Comparison of ENCODE assay signal across 12 cellular contexts in the genomic region with DNA sequence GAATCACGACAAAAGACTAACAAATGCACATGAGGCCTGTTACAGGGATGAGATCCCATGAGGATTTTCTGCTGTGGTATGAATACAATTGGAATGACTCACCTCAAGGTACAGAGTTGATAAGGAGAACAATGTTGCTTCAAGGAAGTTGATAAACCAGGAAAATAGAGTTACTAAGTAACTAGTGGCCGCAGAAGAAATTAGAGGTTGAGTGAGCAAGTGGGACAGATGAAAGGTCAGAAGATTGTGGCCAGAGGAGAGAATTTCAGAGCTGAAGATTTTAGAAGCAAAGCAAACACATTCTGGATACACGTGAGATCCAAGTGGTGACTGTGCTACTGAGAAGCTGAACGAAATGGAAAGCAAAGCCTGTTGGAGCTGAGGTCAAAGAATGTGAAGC.
DNase-seq lines count a peak whose midpoint lies in the region; ATAC-seq and TF ChIP-seq lines count a peak whose summit lies in the region.
"Had no signal": no experiment of that assay in that cellular context is flagged by ENCODE, and none has a peak within 500 bp of the region (broad histone marks: within the 10 kb centered on the region; RNA-seq: fewer than 3 reads in every experiment).

No MANE protein-coding gene starts in this region.

- H3K27me3 Mint-ChIP-seq in natural killer cell treated with Interleukin-12 subunit alpha and Interleukin-12 subunit beta and Interleukin-15 and Interleukin-18, amount 100 ng/mL, for 72 hours, result no peaks in the 10 kb centered on the region

- no peaks in the 10 kb centered on the region for H3K9me3 ChIP-seq in heart left ventricle
- no peaks in the 10 kb centered on the region for H3K9me3 ChIP-seq in left ventricle myocardium inferior (replicated peaks)
- no peaks in the 10 kb centered on the region for H3K9me3 ChIP-seq in left lung
- no peaks in the 10 kb centered on the region for H3K9me3 ChIP-seq in upper lobe of left lung
- no peaks in the 10 kb centered on the region for H3K9me3 ChIP-seq in WERI-Rb-1 (ENCODE audit: severe bottlenecking)
- H3K9me3 ChIP-seq: tibial nerve had no signal

- H3K36me3 Mint-ChIP-seq in natural killer cell treated with Interleukin-12 subunit alpha and Interleukin-12 subunit beta and Interleukin-15 and Interleukin-18, amount 100 ng/mL, for 72 hours, result no peaks in the 10 kb centered on the region

- peak in 3 of 4 donors; percentile 41 to 60 (median 55) for ATAC-seq in heart left ventricle
- ATAC-seq in left lung, result peak; percentile 82
- peak; percentile 25 to 80 for ATAC-seq in upper lobe of left lung (ENCODE audit: low FRiP score in 2 of 2)
- no peak for ATAC-seq in natural killer cell treated with Interleukin-12 subunit alpha and Interleukin-12 subunit beta and Interleukin-15 and Interleukin-18, amount 100 ng/mL, for 72 hours

- no peak overlapping the region for H3K4me3 Mint-ChIP-seq in natural killer cell treated with Interleukin-12 subunit alpha and Interleukin-12 subunit beta and Interleukin-15 and Interleukin-18, amount 100 ng/mL, for 72 hours

- H3K27ac ChIP-seq in heart left ventricle (no peak overlapping the region), left ventricle myocardium inferior (replicated peaks) (no peak overlapping the region), left lung (peak overlapping the region; percentile 20 to 34), upper lobe of left lung (peak overlapping the region; percentile 57 to 71 (median 65)), WERI-Rb-1 (no peak overlapping the region)
- H3K27ac ChIP-seq: cardiac muscle cell, HL-60 had no signal

- 51 to 65% (median 56%) methylated on average over 4 of the region's 4 CpGs for WGBS in heart left ventricle, 4 donors
- WGBS in upper lobe of left lung, 2 donors, result 49 to 52% methylated on average over 4 of the region's 4 CpGs

- TF ChIP-seq POLR2A in heart left ventricle (IDR thresholded peaks at IDR 0.05) (no peak), upper lobe of left lung (IDR thresholded peaks at IDR 0.05) (no peak)

- no peaks in the 10 kb centered on the region for H3K9me3 Mint-ChIP-seq in natural killer cell treated with Interleukin-12 subunit alpha and Interleukin-12 subunit beta and Interleukin-15 and Interleukin-18, amount 100 ng/mL, for 72 hours

- no peak overlapping the region for H3K27ac Mint-ChIP-seq in natural killer cell treated with Interleukin-12 subunit alpha and Interleukin-12 subunit beta and Interleukin-15 and Interleukin-18, amount 100 ng/mL, for 72 hours

- H3K27me3 ChIP-seq in heart left ventricle (no peaks in the 10 kb centered on the region), left ventricle myocardium inferior (ENCODE audit: low read depth) (no peaks in the 10 kb centered on the region), left lung (no peaks in the 10 kb centered on the region), upper lobe of left lung (no peaks in the 10 kb centered on the region), WERI-Rb-1 (ENCODE audit: insufficient read depth, low read depth, severe bottlenecking) (no peaks in the 10 kb centered on the region)
- H3K27me3 ChIP-seq: cardiac muscle cell, tibial nerve had no signal

- DNase-seq in heart left ventricle (no peak), left ventricle myocardium inferior (no peak), astrocyte of the hippocampus (ENCODE audit: low read depth, low spot score) (peak; percentile 78), left lung (no peak), upper lobe of left lung (no peak), putamen (ENCODE audit: low spot score) (no peak), WERI-Rb-1 (no peak)
- DNase-seq in natural killer cell treated with Interleukin-12 subunit alpha and Interleukin-12 subunit beta and Interleukin-15 and Interleukin-18, amount 100 ng/mL, for 72 hours (ENCODE audit: low spot score), result no peak
- DNase-seq: NCI-H2171 had no signal

- no peaks in the 10 kb centered on the region for H3K4me1 Mint-ChIP-seq in natural killer cell treated with Interleukin-12 subunit alpha and Interleukin-12 subunit beta and Interleukin-15 and Interleukin-18, amount 100 ng/mL, for 72 hours (ENCODE audit: low read depth in 2 of 2)

- H3K4me1 ChIP-seq in heart left ventricle, result peaks cover 0 to 13% (median 2%) of the 10 kb centered on the region in 12 donors
- peaks cover 13% of the 10 kb centered on the region for H3K4me1 ChIP-seq in left ventricle myocardium inferior
- peaks cover 4 to 5% of the 10 kb centered on the region in 2 donors for H3K4me1 ChIP-seq in left lung
- peaks cover 0 to 16% (median 8%) of the 10 kb centered on the region in 4 donors for H3K4me1 ChIP-seq in upper lobe of left lung

- no peak for TF ChIP-seq CTCF in heart left ventricle (IDR thresholded peaks at IDR 0.05)
- no peak for TF ChIP-seq CTCF in left ventricle myocardium inferior (IDR thresholded peaks at IDR 0.05; ENCODE audit: borderline replicate concordance)
- TF ChIP-seq CTCF in left lung (IDR thresholded peaks at IDR 0.05), result no peak
- TF ChIP-seq CTCF in upper lobe of left lung (IDR thresholded peaks at IDR 0.05), result no peak
- no peak for TF ChIP-seq CTCF in WERI-Rb-1 (IDR thresholded peaks at IDR 0.05; ENCODE audit: low read depth, low read length)

- intact Hi-C loops in heart left ventricle (cut with DNase I), result no loop called here
- intact Hi-C loops in left ventricle myocardium inferior (cut with micrococcal nuclease), result no loop called here
- intact Hi-C loops in left lung (cut with DNase I), result no loop called here

- no peak for TF ChIP-seq EP300 in upper lobe of left lung (IDR thresholded peaks at IDR 0.05)

- H3K4me3 ChIP-seq in heart left ventricle, result no peak overlapping the region
- no peak overlapping the region for H3K4me3 ChIP-seq in left ventricle myocardium inferior
- no peak overlapping the region for H3K4me3 ChIP-seq in left lung
- no peak overlapping the region for H3K4me3 ChIP-seq in upper lobe of left lung
- H3K4me3 ChIP-seq in WERI-Rb-1 (ENCODE audit: low read depth, low read length), result no peak overlapping the region
- H3K4me3 ChIP-seq: cardiac muscle cell, tibial nerve had no signal

- H3K36me3 ChIP-seq in heart left ventricle (peaks cover 0 to 11% (median 4%) of the 10 kb centered on the region in 9 donors), left ventricle myocardium inferior (peaks cover 9% of the 10 kb centered on the region), left lung (peaks cover 0 to 7% of the 10 kb centered on the region in 2 donors), upper lobe of left lung (peaks cover 0 to 2% (median 0%) of the 10 kb centered on the region in 4 donors), WERI-Rb-1 (no peaks in the 10 kb centered on the region)
- H3K36me3 ChIP-seq: cardiac muscle cell had no signal

Comparison
In these comparisons a context has a peak if more than half of its experiments do, and no peak if none do; other contexts are left out.
1. ATAC-seq: peak in heart left ventricle (3 of 4), left lung (single experiment) and upper lobe of left lung (2 of 2); none in natural killer cell treated with Interleukin-12 subunit alpha and Interleukin-12 subunit beta and Interleukin-15 and Interleukin-18, amount 100 ng/mL, for 72 hours (0 of 2).
2. H3K27ac ChIP-seq: peak in left lung (2 of 2) and upper lobe of left lung (4 of 4); none in heart left ventricle (0 of 12), left ventricle myocardium inferior (single experiment) and WERI-Rb-1 (single experiment).